In the genomic region with DNA sequence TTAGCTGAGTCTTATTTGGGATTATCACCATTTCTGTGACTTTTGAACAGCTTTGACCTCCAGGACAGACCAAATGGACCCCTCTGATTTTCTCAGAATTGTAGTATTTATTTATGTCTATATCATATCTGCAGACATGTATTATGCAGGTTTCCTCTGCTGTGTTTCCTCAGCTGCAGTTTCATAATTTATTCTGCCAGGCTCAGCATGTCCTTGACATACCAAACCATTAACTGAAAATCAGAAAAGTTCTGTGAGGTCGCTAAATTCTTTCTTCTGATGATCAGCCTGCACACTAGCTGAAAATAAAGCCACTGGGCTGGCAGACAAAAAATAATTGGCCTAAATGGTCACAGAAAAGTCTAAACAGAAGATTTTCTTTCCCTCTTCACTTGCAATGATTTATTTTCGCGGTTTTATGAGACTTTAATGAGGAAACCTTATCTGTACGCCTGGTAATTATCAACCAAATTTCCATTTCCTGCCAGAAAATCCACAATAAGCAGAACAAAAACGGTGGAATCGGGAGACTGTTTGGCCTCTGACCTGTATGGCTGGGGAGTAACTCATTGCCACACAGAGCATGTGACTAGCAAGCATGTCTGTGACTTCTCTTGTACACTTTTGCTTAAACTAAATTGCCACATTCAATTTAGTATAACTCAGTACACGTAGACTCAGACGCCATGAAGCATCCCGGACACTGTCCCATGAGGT, we compare ENCODE assay signal across 26 cellular contexts.
DNase-seq lines count a peak whose midpoint lies in the region; ATAC-seq lines count a peak whose summit lies in the region.
"Had no signal": no experiment of that assay in that cellular context is flagged by ENCODE, and none has a peak within 500 bp of the region (broad histone marks: within the 10 kb centered on the region; RNA-seq: fewer than 3 reads in every experiment).

No MANE protein-coding gene starts in this region.

- ATAC-seq in HG02610 (IDR thresholded peaks at IDR 0.05; ENCODE audit: unreplicated experiment), result no peak
- ATAC-seq in HG02852 (IDR thresholded peaks at IDR 0.05; ENCODE audit: unreplicated experiment), result no peak
- no peak for ATAC-seq in HG03095 (IDR thresholded peaks at IDR 0.05; ENCODE audit: unreplicated experiment)
- ATAC-seq: activated CD4-positive, alpha-beta T cell treated with anti-CD3 and anti-CD28 coated beads for 36 hours; activated T-cell treated with anti-CD3 and anti-CD28 coated beads, Interleukin-2, amount 50 U/mL, for 4 hours; naive thymus-derived CD4-positive, alpha-beta T cell; sciatic nerve; stimulated activated naive CD8-positive, alpha-beta T cell treated with anti-CD3 and anti-CD28 coated beads, Interleukin-15, Interleukin-2, amounts not matched to agents 100 U/mL and 50 U/mL, for 24 hours had no signal

- no peaks in the 10 kb centered on the region for H3K9me3 ChIP-seq in mucosa of rectum (ENCODE audit: control insufficient read depth in 2 of 2, low read length in 2 of 2)

- H3K4me3 ChIP-seq in mucosa of rectum (ENCODE audit: low read length in 2 of 2), result no peak overlapping the region
- H3K4me3 ChIP-seq: cardiac muscle cell, esophagus squamous epithelium, PC-9 had no signal

- DNase-seq in SK-N-DZ (ENCODE audit: low spot score), result peak; percentile 54
- peak; percentile 28 for DNase-seq in kidney tubule cell (ENCODE audit: low spot score)
- no peak for DNase-seq in GDM1 (lab: John Stamatoyannopoulos, UW)
- DNase-seq: activated CD4-positive, alpha-beta T cell treated with anti-CD3 and anti-CD28 coated beads for 36 hours; activated CD8-positive, alpha-beta memory T cell treated with anti-CD3 and anti-CD28 coated beads for 24 hours; activated naive CD4-positive, alpha-beta T cell; activated T-cell treated with anti-CD3 and anti-CD28 coated beads, Interleukin-2, amount 50 U/mL, for 4 hours; amygdala; CD4-positive, alpha-beta T cell; esophagus squamous epithelium; islet precursor cell; naive thymus-derived CD4-positive, alpha-beta T cell; NCI-H1436 treated with DMSO at 0.1 percent for 48 hours; NCI-H510A; NK-92 treated with Interleukin-12 subunit alpha and Interleukin-12 subunit beta, amount 100 ng/mL, for 24 hours; PC-9; SHP77 treated with DMSO at 0.1 percent for 48 hours; stimulated activated CD4-positive, alpha-beta T cell treated with anti-CD3 and anti-CD28 coated beads, Interleukin-15, amount 100 ng/mL, for 24 hours; stimulated activated naive CD8-positive, alpha-beta T cell treated with anti-CD3 and anti-CD28 coated beads, Interleukin-15, Interleukin-2, amounts not matched to agents 100 U/mL and 50 U/mL, for 24 hours had no signal

- peak overlapping the region; percentile 21 to 25 for H3K27ac ChIP-seq in mucosa of rectum (ENCODE audit: low read depth in 2 of 2, low read length in 2 of 2)
- H3K27ac ChIP-seq: cardiac muscle cell, esophagus squamous epithelium, KMS-11, PC-9 had no signal

- H3K36me3 ChIP-seq in mucosa of rectum (ENCODE audit: control insufficient read depth in 2 of 2, insufficient read depth in 2 of 2, low read length in 2 of 2), result no peaks in the 10 kb centered on the region
- H3K36me3 ChIP-seq: cardiac muscle cell, esophagus squamous epithelium had no signal

- H3K4me1 ChIP-seq in mucosa of rectum (ENCODE audit: control insufficient read depth in 2 of 2, insufficient read depth in 2 of 2, low read length in 2 of 2), result peaks cover 18 to 24% of the 10 kb centered on the region in 2 donors
- H3K4me1 ChIP-seq: esophagus squamous epithelium had no signal

- no peaks in the 10 kb centered on the region for H3K27me3 ChIP-seq in mucosa of rectum (ENCODE audit: control insufficient read depth in 2 of 2, insufficient read depth in 2 of 2, low read length in 2 of 2)
- H3K27me3 ChIP-seq: cardiac muscle cell, esophagus squamous epithelium had no signal

- peak overlapping the region in 1 of 2 donors; percentile 5 for H3K9ac ChIP-seq in mucosa of rectum (ENCODE audit: low read depth in 1 of 2, low read length in 2 of 2)
- H3K9ac ChIP-seq: KMS-11 had no signal
